Comparison of ENCODE assay signal across 8 cellular contexts in genomic region chr17:64736804-64737492, GRCh38.
DNase-seq lines count a peak whose midpoint lies in the region; ATAC-seq, FAIRE-seq and TF ChIP-seq lines count a peak whose summit lies in the region.

No MANE protein-coding gene starts in this region.

- H3K9me3 ChIP-seq in A549 (no peaks in the 10 kb centered on the region), ascending aorta (no peaks in the 10 kb centered on the region), HepG2 (ENCODE audit: low read length) (no peaks in the 10 kb centered on the region)

- TF ChIP-seq CTCF in A549 (IDR thresholded peaks at IDR 0.05) (peak; percentile 96), ascending aorta (IDR thresholded peaks at IDR 0.05) (peak in 2 of 3 experiments; percentile 30 to 49), HepG2 (CRISPR knock-in tag; IDR thresholded peaks at IDR 0.05) (peak; percentile 58)

- ATAC-seq in A549 = peak; percentile 78 to 80
- ATAC-seq in HepG2 = peak; percentile 57
- ATAC-seq in stimulated activated naive CD8-positive, alpha-beta T cell treated with anti-CD3 and anti-CD28 coated beads, Interleukin-15, Interleukin-2, amounts not matched to agents 100 U/mL and 50 U/mL, for 24 hours = peak; percentile 69
- no peak for ATAC-seq in HG03139 (IDR thresholded peaks at IDR 0.05; ENCODE audit: unreplicated experiment)
- no peak for ATAC-seq in GM18870 (IDR thresholded peaks at IDR 0.05; ENCODE audit: unreplicated experiment)

- no peaks in the 10 kb centered on the region for H3K79me2 ChIP-seq in HepG2 (ENCODE audit: insufficient read depth, low read length)

- in situ Hi-C loops in SK-MEL-5 (cut with HindIII; ENCODE audit: low pct_unique_long_range_greater_than_20kb, low sequenced_read_pairs) = no loop called here
- in situ Hi-C loops in HepG2 (cut with HindIII; ENCODE audit: extremely low pct_ligation_motif_present, low pct_unique_long_range_greater_than_20kb) = no loop called here

- CTCF ChIA-PET in A549 (lab: Yijun Ruan, JAX) (interaction anchor here (0.6 to 4.0 kb wide), 24 partner anchors 9 to 317 kb away, joined by 3 to 30 read pairs (median 4); partner anchors contain the start of gene SMURF2), HepG2 (lab: Yijun Ruan, JAX; ENCODE audit: low intra/inter-chr PET ratio, low total read pairs) (no interaction called here)

- TF ChIP-seq POLR2A in A549 (IDR thresholded peaks at IDR 0.05; ENCODE audit: low read length) (no peak), GM12892 (IDR thresholded peaks at IDR 0.05; ENCODE audit: low read depth, low read length) (no peak), HepG2 (IDR thresholded peaks at IDR 0.05; ENCODE audit: insufficient read depth in 1 of 2, low read depth in 2 of 2, low read length in 2 of 2) (no peak)

- POLR2A ChIA-PET in A549 (lab: Yijun Ruan, JAX) = interaction anchor here (1.2 to 1.4 kb wide), 2 partner anchors 75 to 231 kb away, joined by 3 to 4 read pairs; partner anchors contain the start of genes CEP95, DDX5 and SMURF2
- POLR2A ChIA-PET in HepG2 (lab: Yijun Ruan, JAX) = interaction anchor here (0.8 to 1.0 kb wide), 2 partner anchors 28 to 75 kb away, joined by 3 read pairs; no protein-coding TSS in a partner anchor

- DNase-seq in A549 (ENCODE audit: low read depth in 1 of 2, low spot score in 1 of 2) (peak in 1 of 2 experiments; percentile 83), GM12892 (ENCODE audit: insufficient read length) (no peak), SK-MEL-5 (ENCODE audit: low read depth, low spot score) (peak; percentile 87), ascending aorta (ENCODE audit: low spot score in 2 of 2) (no peak), HepG2 (ENCODE audit: low spot score) (peak; percentile 51)
- DNase-seq in stimulated activated naive CD8-positive, alpha-beta T cell treated with anti-CD3 and anti-CD28 coated beads, Interleukin-15, Interleukin-2, amounts not matched to agents 100 U/mL and 50 U/mL, for 24 hours = peak; percentile 50

- 0 out of 3 replicates have a peak overlapping the region, but pooled peaks have one; percentile 9 for H3K4me2 ChIP-seq in A549
- H3K4me2 ChIP-seq in HepG2 (ENCODE audit: low read depth, low read length) = no peak overlapping the region

- H3K27me3 ChIP-seq in ascending aorta (no peaks in the 10 kb centered on the region), HepG2 (ENCODE audit: control insufficient read depth in 1 of 2, insufficient read depth in 2 of 2, low read length in 2 of 2) (no peaks in the 10 kb centered on the region)

- no peak overlapping the region for H2AFZ ChIP-seq in HepG2 (ENCODE audit: low read length)

- TF ChIP-seq RAD21 in A549 (conservative IDR thresholded peaks at IDR 0.05 in 1 of 2, IDR thresholded peaks at IDR 0.05 in 1 of 2) (peak; percentile 92 to 96), HepG2 (CRISPR knock-in tag; IDR thresholded peaks at IDR 0.05) (peak; percentile 78)

- BruUV-seq in HepG2 (replicated peaks; lab: Mats Ljungman, UMichigan) = no TSS peak

- H4K20me1 ChIP-seq in HepG2 (ENCODE audit: insufficient read depth, low read length) = no peaks in the 10 kb centered on the region

- no peak overlapping the region for H3K27ac ChIP-seq in A549
- no peak overlapping the region for H3K27ac ChIP-seq in ascending aorta
- no peak overlapping the region for H3K27ac ChIP-seq in HepG2 (ENCODE audit: extremely low read length, insufficient read depth, low read length)

- FAIRE-seq in A549 (lab: Jason Lieb, UNC) = no peak
- FAIRE-seq in GM12892 (lab: Jason Lieb, UNC) = peak; percentile 42
- FAIRE-seq in HepG2 (lab: Jason Lieb, UNC) = peak; percentile 74

- H3K36me3 ChIP-seq in ascending aorta (no peaks in the 10 kb centered on the region), HepG2 (replicated peaks in 1 of 2; ENCODE audit: control insufficient read depth in 1 of 2, insufficient read depth in 2 of 2, low read length in 2 of 2) (no peaks in the 10 kb centered on the region)

- intact Hi-C loops in ascending aorta (cut with DNase I) (no loop called here), HepG2 (cut with micrococcal nuclease; ENCODE audit: unreplicated experiment) (loop anchor here (2.0 to 10.0 kb wide), 3 partner anchors 75 to 316 kb away; partner anchors contain the start of gene SMURF2)

- 48% methylated on average over 8 of the region's 8 CpGs for WGBS in A549 (ENCODE audit: missing lambda C conversion rate)
- 46% methylated on average over 8 of the region's 8 CpGs for WGBS in HepG2 (ENCODE audit: low lambda C conversion rate)

- no peak for TF ChIP-seq EP300 in A549 (IDR thresholded peaks at IDR 0.05)
- TF ChIP-seq EP300 in HepG2 (IDR thresholded peaks at IDR 0.05; ENCODE audit: low read depth in 2 of 2, low read length in 2 of 2) = no peak
- TF ChIP-seq EP300 in HepG2 (CRISPR knock-in tag; IDR thresholded peaks at IDR 0.05; ENCODE audit: borderline replicate concordance) = no peak

- H3K4me3 ChIP-seq in A549 (no peak overlapping the region), ascending aorta (no peak overlapping the region), HepG2 (replicated peaks in 1 of 3; ENCODE audit: insufficient read depth in 1 of 3, low read depth in 2 of 3, low read length in 3 of 3) (no peak overlapping the region)

- H3K4me1 ChIP-seq in A549 (peaks cover 28% of the 10 kb centered on the region), ascending aorta (peaks cover 7 to 20% of the 10 kb centered on the region in 2 donors), HepG2 (ENCODE audit: insufficient read depth, low read length) (peaks cover 45% of the 10 kb centered on the region)

- no peak overlapping the region for H3K9ac ChIP-seq in HepG2 (ENCODE audit: insufficient read depth, low read depth, low read length)

TF ChIP-seq in A549, 52 proteins besides CTCF, POLR2A, EP300 and RAD21 (continues in another document):
- no peak for TF ChIP-seq MAFK (IDR thresholded peaks at IDR 0.05; ENCODE audit: partially characterized antibody)
- no peak for TF ChIP-seq RFX5 (IDR thresholded peaks at IDR 0.05)
- peak in 1 of 2 experiments; percentile 45; a peak in 1 of 5 replicates for TF ChIP-seq JUN (IDR thresholded peaks at IDR 0.05)
- TF ChIP-seq, protein P1, sequence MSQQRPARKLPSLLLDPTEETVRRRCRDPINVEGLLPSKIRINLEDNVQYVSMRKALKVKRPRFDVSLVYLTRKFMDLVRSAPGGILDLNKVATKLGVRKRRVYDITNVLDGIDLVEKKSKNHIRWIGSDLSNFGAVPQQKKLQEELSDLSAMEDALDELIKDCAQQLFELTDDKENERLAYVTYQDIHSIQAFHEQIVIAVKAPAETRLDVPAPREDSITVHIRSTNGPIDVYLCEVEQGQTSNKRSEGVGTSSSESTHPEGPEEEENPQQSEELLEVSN (IDR thresholded peaks at IDR 0.05; ENCODE audit: borderline replicate concordance, low read depth) = no peak
- peak; percentile 53; the same call in 1 of the 2 replicates for TF ChIP-seq ZSCAN20 (CRISPR knock-in tag; IDR thresholded peaks at IDR 0.05)
- no peak for TF ChIP-seq BHLHE40 (IDR thresholded peaks at IDR 0.05; ENCODE audit: low read depth, low read length)
- no peak for TF ChIP-seq SREBF2 (IDR thresholded peaks at IDR 0.05)
- no peak for TF ChIP-seq CHD2 (IDR thresholded peaks at IDR 0.05; ENCODE audit: low read length, partially characterized antibody)
- TF ChIP-seq HEYL (CRISPR knock-in tag; IDR thresholded peaks at IDR 0.05) = 0 out of 2 replicates have a peak, but pooled peaks have one; percentile 34
- peak; percentile 99 for TF ChIP-seq ZFP36 (IDR thresholded peaks at IDR 0.05; ENCODE audit: borderline replicate concordance, partially characterized antibody)
- peak; percentile 95 for TF ChIP-seq SMC3 (IDR thresholded peaks at IDR 0.05)

TF ChIP-seq in HepG2, 621 proteins besides CTCF, POLR2A, EP300 and RAD21 (continues in another document):
- no peak for TF ChIP-seq ZNF556 (CRISPR knock-in tag; IDR thresholded peaks at IDR 0.05; ENCODE audit: borderline replicate concordance)
- TF ChIP-seq, protein P2, sequence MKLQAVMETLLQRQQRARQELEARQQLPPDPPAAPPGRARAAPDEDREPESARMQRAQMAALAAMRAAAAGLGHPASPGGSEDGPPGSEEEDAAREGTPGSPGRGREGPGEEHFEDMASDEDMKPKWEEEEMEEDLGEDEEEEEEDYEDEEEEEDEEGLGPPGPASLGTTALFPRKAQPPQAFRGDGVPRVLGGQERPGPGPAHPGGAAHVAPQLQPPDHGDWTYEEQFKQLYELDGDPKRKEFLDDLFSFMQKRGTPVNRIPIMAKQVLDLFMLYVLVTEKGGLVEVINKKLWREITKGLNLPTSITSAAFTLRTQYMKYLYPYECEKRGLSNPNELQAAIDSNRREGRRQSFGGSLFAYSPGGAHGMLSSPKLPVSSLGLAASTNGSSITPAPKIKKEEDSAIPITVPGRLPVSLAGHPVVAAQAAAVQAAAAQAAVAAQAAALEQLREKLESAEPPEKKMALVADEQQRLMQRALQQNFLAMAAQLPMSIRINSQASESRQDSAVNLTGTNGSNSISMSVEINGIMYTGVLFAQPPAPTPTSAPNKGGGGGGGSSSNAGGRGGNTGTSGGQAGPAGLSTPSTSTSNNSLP (IDR thresholded peaks at IDR 0.05; ENCODE audit: low read depth, low read length) = peak; percentile 91
- no peak for TF ChIP-seq JDP2 (CRISPR knock-in tag; IDR thresholded peaks at IDR 0.05; ENCODE audit: borderline replicate concordance)
- 0 out of 2 replicates have a peak, but pooled peaks have one; percentile 18 for TF ChIP-seq TBX2 (CRISPR knock-in tag; IDR thresholded peaks at IDR 0.05; ENCODE audit: borderline replicate concordance)
- peak; percentile 93 for TF ChIP-seq ZFP36 (IDR thresholded peaks at IDR 0.05; ENCODE audit: borderline replicate concordance, low read depth, low read length, partially characterized antibody)
- TF ChIP-seq, protein P3, sequence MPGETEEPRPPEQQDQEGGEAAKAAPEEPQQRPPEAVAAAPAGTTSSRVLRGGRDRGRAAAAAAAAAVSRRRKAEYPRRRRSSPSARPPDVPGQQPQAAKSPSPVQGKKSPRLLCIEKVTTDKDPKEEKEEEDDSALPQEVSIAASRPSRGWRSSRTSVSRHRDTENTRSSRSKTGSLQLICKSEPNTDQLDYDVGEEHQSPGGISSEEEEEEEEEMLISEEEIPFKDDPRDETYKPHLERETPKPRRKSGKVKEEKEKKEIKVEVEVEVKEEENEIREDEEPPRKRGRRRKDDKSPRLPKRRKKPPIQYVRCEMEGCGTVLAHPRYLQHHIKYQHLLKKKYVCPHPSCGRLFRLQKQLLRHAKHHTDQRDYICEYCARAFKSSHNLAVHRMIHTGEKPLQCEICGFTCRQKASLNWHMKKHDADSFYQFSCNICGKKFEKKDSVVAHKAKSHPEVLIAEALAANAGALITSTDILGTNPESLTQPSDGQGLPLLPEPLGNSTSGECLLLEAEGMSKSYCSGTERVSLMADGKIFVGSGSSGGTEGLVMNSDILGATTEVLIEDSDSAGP (CRISPR knock-in tag; IDR thresholded peaks at IDR 0.05; ENCODE audit: borderline replicate concordance) = no peak
- TF ChIP-seq PLSCR1 (CRISPR knock-in tag; IDR thresholded peaks at IDR 0.05; ENCODE audit: borderline replicate concordance) = no peak
- no peak for TF ChIP-seq TOE1 (CRISPR knock-in tag; IDR thresholded peaks at IDR 0.05)

Comparison
In these comparisons a context has a peak if more than half of its experiments do, and no peak if none do; other contexts are left out.
1. ATAC-seq: peak in A549 (2 of 2), HepG2 (single experiment) and stimulated activated naive CD8-positive, alpha-beta T cell treated with anti-CD3 and anti-CD28 coated beads, Interleukin-15, Interleukin-2, amounts not matched to agents 100 U/mL and 50 U/mL, for 24 hours (single experiment); none in HG03139 (single experiment) and GM18870 (single experiment).
2. DNase-seq: peak in SK-MEL-5 (single experiment), HepG2 (single experiment) and stimulated activated naive CD8-positive, alpha-beta T cell treated with anti-CD3 and anti-CD28 coated beads, Interleukin-15, Interleukin-2, amounts not matched to agents 100 U/mL and 50 U/mL, for 24 hours (single experiment); none in GM12892 (single experiment) and ascending aorta (0 of 2).
3. CTCF ChIP-seq: peak in every context shown above with its lines; median percentile 96 in A549; 58 in HepG2; 40 in ascending aorta.
4. Of the 38 proteins assayed by ChIP-seq in both HepG2 and A549: peak only in HepG2: FOSL2; only in A549: ZSCAN20; in both: CTCF, RAD21, SMC3 and ZFP36; in neither: 30; mixed calls (peak in some experiments, not most) for 2.